Comparison of ENCODE assay signal across 7 cellular contexts in genomic region chr1:229070168-229070567, GRCh38.
DNase-seq lines count a peak whose midpoint lies in the region; ATAC-seq and TF ChIP-seq lines count a peak whose summit lies in the region.

No MANE protein-coding gene starts in this region.

- ATAC-seq in left cardiac atrium (peak; percentile 81 to 88), GM21447 (IDR thresholded peaks at IDR 0.05; ENCODE audit: unreplicated experiment) (no peak)

- H3K9me3 Mint-ChIP-seq in Caco-2 (ENCODE audit: unreplicated experiment): peaks cover 12% of the 10 kb centered on the region

- H3K4me2 ChIP-seq in SK-N-SH: no peak overlapping the region

- TF ChIP-seq POLR2A in suprapubic skin (IDR thresholded peaks at IDR 0.05): no peak

- no peak overlapping the region for H2AFZ ChIP-seq in SK-N-SH (ENCODE audit: low read depth)

- no peak for TF ChIP-seq EP300 in SK-N-SH (IDR thresholded peaks at IDR 0.05; ENCODE audit: borderline replicate concordance in 1 of 2, low read depth in 1 of 2, low read length in 1 of 2)
- no peak for TF ChIP-seq EP300 in suprapubic skin (IDR thresholded peaks at IDR 0.05)

- no peaks in the 10 kb centered on the region for H4K20me1 ChIP-seq in SK-N-SH (ENCODE audit: insufficient read depth)

- peaks cover 5% of the 10 kb centered on the region for H3K4me1 Mint-ChIP-seq in Caco-2 (ENCODE audit: low read depth, unreplicated experiment)

- H3K9me3 ChIP-seq in SK-N-SH (no peaks in the 10 kb centered on the region), suprapubic skin (no peaks in the 10 kb centered on the region), Caco-2 (no peaks in the 10 kb centered on the region)

- peaks cover 4% of the 10 kb centered on the region for H3K27me3 Mint-ChIP-seq in Caco-2 (ENCODE audit: insufficient read depth, unreplicated experiment)

- H3F3A ChIP-seq in SK-N-SH (replicated peaks; ENCODE audit: insufficient read depth): no peaks in the 10 kb centered on the region

- no peaks in the 10 kb centered on the region for H3K9me2 ChIP-seq in SK-N-SH

- no peak for TF ChIP-seq RAD21 in SK-N-SH (IDR thresholded peaks at IDR 0.05; ENCODE audit: low read length)

- intact Hi-C loops in left cardiac atrium (cut with DNase I) (no loop called here), Caco-2 (cut with micrococcal nuclease; ENCODE audit: unreplicated experiment) (no loop called here)

- CTCF ChIA-PET in SK-N-SH (lab: Yijun Ruan, JAX): interaction anchor here (0.8 to 1.5 kb wide), 3 partner anchors 12 to 208 kb away, joined by 3 to 4 read pairs (median 3); no protein-coding TSS in a partner anchor
- CTCF ChIA-PET in Caco-2 (lab: Charles Lee): interaction anchor here (0.7 kb wide), 1 partner anchor 407 kb away, joined by 3 read pairs; no protein-coding TSS in a partner anchor

- H3K36me3 ChIP-seq in SK-N-SH (replicated peaks in 1 of 2; ENCODE audit: control insufficient read depth in 1 of 2, insufficient read depth in 2 of 2, low read length in 1 of 2): no peaks in the 10 kb centered on the region
- no peaks in the 10 kb centered on the region for H3K36me3 ChIP-seq in suprapubic skin
- H3K36me3 ChIP-seq in Caco-2 (ENCODE audit: control insufficient read depth, insufficient read depth, low read length): no peaks in the 10 kb centered on the region

- H3K36me3 Mint-ChIP-seq in Caco-2 (ENCODE audit: insufficient read depth, unreplicated experiment): no peaks in the 10 kb centered on the region

- H3K79me2 ChIP-seq in SK-N-SH (ENCODE audit: insufficient read depth): no peaks in the 10 kb centered on the region

- TF ChIP-seq CTCF in SK-N-SH (IDR thresholded peaks at IDR 0.05): no peak
- TF ChIP-seq CTCF in suprapubic skin (IDR thresholded peaks at IDR 0.05): no peak
- no peak for TF ChIP-seq CTCF in Caco-2 (IDR thresholded peaks at IDR 0.05; ENCODE audit: insufficient read depth in 1 of 2, low read depth in 1 of 2, low read length in 1 of 2, severe bottlenecking in 1 of 2, unreplicated experiment in 1 of 2)

- no peak overlapping the region for H3K9ac ChIP-seq in SK-N-SH

- H3K4me3 ChIP-seq in SK-N-SH (ENCODE audit: low read depth in 2 of 2, low read length in 1 of 2): no peak overlapping the region
- no peak overlapping the region for H3K4me3 ChIP-seq in suprapubic skin
- no peak overlapping the region for H3K4me3 ChIP-seq in Caco-2 (ENCODE audit: low read depth, low read length)

- no TSS peak for BruUV-seq in Caco-2 (replicated peaks; lab: Mats Ljungman, UMichigan)

- no peak overlapping the region for H3K27ac ChIP-seq in SK-N-SH (ENCODE audit: low read depth in 2 of 2, low read length in 1 of 2)
- H3K27ac ChIP-seq in suprapubic skin: no peak overlapping the region

- no peak overlapping the region for H3K27ac Mint-ChIP-seq in Caco-2 (ENCODE audit: unreplicated experiment)

- WGBS in SK-N-SH (ENCODE audit: low lambda C conversion rate): 71% methylated on average over 1 of the region's 5 CpGs
- WGBS in suprapubic skin: 34% methylated on average over 2 of the region's 5 CpGs

- peaks cover 0 to 6% of the 10 kb centered on the region in 2 experiments; a peak in 1 of 4 replicates for H3K4me1 ChIP-seq in SK-N-SH (ENCODE audit: control insufficient read depth in 1 of 2, insufficient read depth in 2 of 2, low read depth in 1 of 2, low read length in 1 of 2)
- peaks cover 25% of the 10 kb centered on the region for H3K4me1 ChIP-seq in suprapubic skin
- no peaks in the 10 kb centered on the region for H3K4me1 ChIP-seq in Caco-2

- no peak overlapping the region for H3K4me3 Mint-ChIP-seq in Caco-2 (ENCODE audit: unreplicated experiment)

- DNase-seq in LHCN-M2 (ENCODE audit: low read depth) (peak; percentile 18), SK-N-SH (peak; percentile 60), left cardiac atrium (peak; percentile 88), suprapubic skin (ENCODE audit: low spot score in 2 of 2) (peak; percentile 85 to 87), retina (no peak), Caco-2 (no peak)

- H3K27me3 ChIP-seq in SK-N-SH (ENCODE audit: insufficient read depth): no peaks in the 10 kb centered on the region
- no peaks in the 10 kb centered on the region for H3K27me3 ChIP-seq in suprapubic skin
- H3K27me3 ChIP-seq in Caco-2 (replicated peaks; ENCODE audit: control insufficient read depth, insufficient read depth, low read length): no peaks in the 10 kb centered on the region

- POLR2A ChIA-PET in SK-N-SH (lab: Yijun Ruan, JAX) (no interaction called here), Caco-2 (lab: Charles Lee) (no interaction called here)

TF ChIP-seq in SK-N-SH, 30 proteins besides CTCF, POLR2A, EP300 and RAD21:
- TF ChIP-seq FOSL2 (IDR thresholded peaks at IDR 0.05; ENCODE audit: borderline replicate concordance, low read depth): peak; percentile 46; the same call in 1 of the 2 replicates
- TF ChIP-seq NFIC (IDR thresholded peaks at IDR 0.05; ENCODE audit: borderline replicate concordance): peak; percentile 71
- TF ChIP-seq RXRA (IDR thresholded peaks at IDR 0.05; ENCODE audit: borderline replicate concordance, low read depth): no peak
- TF ChIP-seq MAX (IDR thresholded peaks at IDR 0.05; ENCODE audit: low read depth): peak; percentile 40; the same call in 1 of the 2 replicates

Comparison
In these comparisons a context has a peak if more than half of its experiments do, and no peak if none do; other contexts are left out.
1. DNase-seq: peak in LHCN-M2 (single experiment), SK-N-SH (single experiment), left cardiac atrium (single experiment) and suprapubic skin (2 of 2); none in retina (single experiment) and Caco-2 (0 of 2).